Comparison of ENCODE assay signal across 17 cellular contexts in genomic region chr3:196138927-196139680, GRCh38. TPM values are rescaled to one million over a fixed set of nuclear protein-coding genes. Genes with fewer than 3 reads are reported as not detected.
A peak's percentile ranks its signal among the peaks of the same experiment; 100 is the strongest.
DNase-seq lines count a peak whose midpoint lies in the region; ATAC-seq, FAIRE-seq and TF ChIP-seq lines count a peak whose summit lies in the region.
"Had no signal": no experiment of that assay in that cellular context is flagged by ENCODE, and none has a peak within 500 bp of the region (broad histone marks: within the 10 kb centered on the region; RNA-seq: fewer than 3 reads in every experiment).

No MANE protein-coding gene starts in this region.

- no peak for TF ChIP-seq CTCF in HepG2 (CRISPR knock-in tag; IDR thresholded peaks at IDR 0.05)
- TF ChIP-seq CTCF in right lobe of liver (IDR thresholded peaks at IDR 0.05): no peak
- TF ChIP-seq CTCF in endothelial cell of umbilical vein (IDR thresholded peaks at IDR 0.05; ENCODE audit: extremely low read depth in 1 of 2, insufficient read depth in 1 of 2, low read depth in 1 of 2, low read length in 2 of 2): no peak
- no peak for TF ChIP-seq CTCF in adrenal gland (IDR thresholded peaks at IDR 0.05)

- no peak for TF ChIP-seq POLR2A in HepG2 (IDR thresholded peaks at IDR 0.05; ENCODE audit: insufficient read depth in 1 of 2, low read depth in 2 of 2, low read length in 2 of 2)
- TF ChIP-seq POLR2A in right lobe of liver (IDR thresholded peaks at IDR 0.05): no peak
- no peak for TF ChIP-seq POLR2A in endothelial cell of umbilical vein (IDR thresholded peaks at IDR 0.05; ENCODE audit: low read depth, low read length)
- TF ChIP-seq POLR2A in adrenal gland (IDR thresholded peaks at IDR 0.05): no peak

- WGBS in HepG2 (ENCODE audit: low lambda C conversion rate): 53% methylated on average over 15 of the region's 15 CpGs
- WGBS in right lobe of liver (ENCODE audit: insufficient coverage, low coverage, low lambda C conversion rate, missing lambda C conversion rate): 54% methylated on average over 15 of the region's 15 CpGs
- 72 to 79% (median 73%) methylated on average over 15 of the region's 15 CpGs for WGBS in adrenal gland, 4 donors

- in situ Hi-C loops in HepG2 (cut with HindIII; ENCODE audit: extremely low pct_ligation_motif_present, low pct_unique_long_range_greater_than_20kb): no loop called here

- H3K4me3 Mint-ChIP-seq in activated T-helper 1 cell treated with anti-CD3 and anti-CD28 coated beads, Interleukin-12 subunit alpha, Interleukin-12 subunit beta, Interleukin-2, Interleukin-4 antibody, amounts not matched to agents 30 ng/mL and 10 ng/mL and 1 ng/mL, durations not matched to agents 14 hours and 24 hours and 36 hours: no peak overlapping the region
- H3K4me3 Mint-ChIP-seq: central memory CD8-positive, alpha-beta T cell; stimulated activated effector memory CD8-positive, alpha-beta T cell treated with anti-CD3 and anti-CD28 coated beads, Interleukin-12 subunit alpha, Interleukin-12 subunit beta, amount 100 ng/mL, for 72 hours had no signal

- no peaks in the 10 kb centered on the region for H3K36me3 Mint-ChIP-seq in activated T-helper 1 cell treated with anti-CD3 and anti-CD28 coated beads, Interleukin-12 subunit alpha, Interleukin-12 subunit beta, Interleukin-2, Interleukin-4 antibody, amounts not matched to agents 30 ng/mL and 10 ng/mL and 1 ng/mL, durations not matched to agents 14 hours and 24 hours and 36 hours (ENCODE audit: low read depth)

- H3K27me3 Mint-ChIP-seq in activated T-helper 1 cell treated with anti-CD3 and anti-CD28 coated beads, Interleukin-12 subunit alpha, Interleukin-12 subunit beta, Interleukin-2, Interleukin-4 antibody, amounts not matched to agents 30 ng/mL and 10 ng/mL and 1 ng/mL, durations not matched to agents 14 hours and 24 hours and 36 hours (ENCODE audit: insufficient read depth): peaks cover 1% of the 10 kb centered on the region
- H3K27me3 Mint-ChIP-seq: central memory CD8-positive, alpha-beta T cell had no signal

- no peaks in the 10 kb centered on the region for H3K79me2 ChIP-seq in HepG2 (ENCODE audit: insufficient read depth, low read length)
- H3K79me2 ChIP-seq in endothelial cell of umbilical vein (ENCODE audit: control insufficient read depth, insufficient read depth, low read length): no peaks in the 10 kb centered on the region

- no TSS peak for BruUV-seq in HepG2 (replicated peaks; lab: Mats Ljungman, UMichigan)
- BruUV-seq in endothelial cell of umbilical vein (replicated peaks; lab: Mats Ljungman, UMichigan): no TSS peak

- H4K20me1 ChIP-seq in HepG2 (ENCODE audit: insufficient read depth, low read length) (no peaks in the 10 kb centered on the region), endothelial cell of umbilical vein (replicated peaks; ENCODE audit: control insufficient read depth, extremely low read depth, insufficient read depth, low read length) (no peaks in the 10 kb centered on the region)

- no peaks in the 10 kb centered on the region for H3K36me3 ChIP-seq in HepG2 (replicated peaks in 1 of 2; ENCODE audit: control insufficient read depth in 1 of 2, insufficient read depth in 2 of 2, low read length in 2 of 2)
- no peaks in the 10 kb centered on the region for H3K36me3 ChIP-seq in right lobe of liver
- H3K36me3 ChIP-seq in endothelial cell of umbilical vein (ENCODE audit: control insufficient read depth in 2 of 2, extremely low read depth in 1 of 2, insufficient read depth in 2 of 2, low read length in 2 of 2): no peaks in the 10 kb centered on the region
- H3K36me3 ChIP-seq in adrenal gland (replicated peaks in 1 of 2): no peaks in the 10 kb centered on the region
- H3K36me3 ChIP-seq: upper lobe of left lung had no signal

- H3K27ac Mint-ChIP-seq in activated T-helper 1 cell treated with anti-CD3 and anti-CD28 coated beads, Interleukin-12 subunit alpha, Interleukin-12 subunit beta, Interleukin-2, Interleukin-4 antibody, amounts not matched to agents 30 ng/mL and 10 ng/mL and 1 ng/mL, durations not matched to agents 14 hours and 24 hours and 36 hours: no peak overlapping the region
- H3K27ac Mint-ChIP-seq: stimulated activated effector memory CD8-positive, alpha-beta T cell treated with anti-CD3 and anti-CD28 coated beads, Interleukin-12 subunit alpha, Interleukin-12 subunit beta, amount 100 ng/mL, for 72 hours had no signal

- dilution Hi-C loops in endothelial cell of umbilical vein (cut with MboI; ENCODE audit: extremely low pct_ligation_motif_present, low sequenced_read_pairs): no loop called here

- no peak for ATAC-seq in HepG2
- no peak for ATAC-seq in right lobe of liver
- no peak for ATAC-seq in GM19328 (IDR thresholded peaks at IDR 0.05; ENCODE audit: unreplicated experiment)
- ATAC-seq: stimulated activated effector memory CD8-positive, alpha-beta T cell treated with anti-CD3 and anti-CD28 coated beads, Interleukin-12 subunit alpha, Interleukin-12 subunit beta, amount 100 ng/mL, for 72 hours had no signal

- intact Hi-C loops in HepG2 (cut with micrococcal nuclease; ENCODE audit: unreplicated experiment): no loop called here
- intact Hi-C loops in right lobe of liver (cut with DNase I): no loop called here
- intact Hi-C loops in endothelial cell of umbilical vein (cut with micrococcal nuclease): no loop called here
- intact Hi-C loops in activated T-helper 1 cell treated with anti-CD3 and anti-CD28 coated beads, Interleukin-12 subunit alpha, Interleukin-12 subunit beta, Interleukin-2, Interleukin-4 antibody, amounts not matched to agents 30 ng/mL and 10 ng/mL and 1 ng/mL, durations not matched to agents 14 hours and 24 hours and 36 hours (cut with micrococcal nuclease): no loop called here
- intact Hi-C loops in adrenal gland (cut with DNase I): no loop called here

- CTCF ChIA-PET in HepG2 (lab: Yijun Ruan, JAX; ENCODE audit: low intra/inter-chr PET ratio, low total read pairs): no interaction called here
- CTCF ChIA-PET in endothelial cell of umbilical vein (lab: Charles Lee): interaction anchor here (0.9 kb wide), 1 partner anchor 92 kb away, joined by 4 read pairs; no protein-coding TSS in a partner anchor

- DNase-seq in HepG2 (ENCODE audit: low spot score) (no peak), right lobe of liver (no peak), endothelial cell of umbilical vein (ENCODE audit: low read depth, low spot score) (peak; percentile 5), left kidney (ENCODE audit: low read depth, low spot score) (peak; percentile 32), amniotic stem cell (lab: John Stamatoyannopoulos, UW) (no peak), adrenal gland (no peak)
- no peak for DNase-seq in activated T-helper 1 cell treated with anti-CD3 and anti-CD28 coated beads, Interleukin-12 subunit alpha, Interleukin-12 subunit beta, Interleukin-2, Interleukin-4 antibody, amounts not matched to agents 30 ng/mL and 10 ng/mL and 1 ng/mL, durations not matched to agents 14 hours and 24 hours and 36 hours (ENCODE audit: low spot score)
- DNase-seq: 8988T; activated naive CD4-positive, alpha-beta T cell treated with anti-CD3 and anti-CD28 coated beads, Interleukin-2, amount 50 U/mL, for 16 hours; GDM1; NCI-H1048; NCI-H345; upper lobe of left lung had no signal

- H3K4me1 ChIP-seq in HepG2 (ENCODE audit: insufficient read depth, low read length): peaks cover 29% of the 10 kb centered on the region
- H3K4me1 ChIP-seq in right lobe of liver: peaks cover 0 to 25% (median 5%) of the 10 kb centered on the region in 4 donors
- peaks cover 4% of the 10 kb centered on the region for H3K4me1 ChIP-seq in endothelial cell of umbilical vein (ENCODE audit: control insufficient read depth, extremely low read depth, insufficient read depth, low read length)
- no peaks in the 10 kb centered on the region for H3K4me1 ChIP-seq in adrenal gland (replicated peaks in 1 of 2)

- no peak for FAIRE-seq in HepG2 (lab: Jason Lieb, UNC)
- no peak for FAIRE-seq in endothelial cell of umbilical vein (lab: Jason Lieb, UNC)

- no peak for TF ChIP-seq RAD21 in HepG2 (CRISPR knock-in tag; IDR thresholded peaks at IDR 0.05)

- H2AFZ ChIP-seq in HepG2 (ENCODE audit: low read length): no peak overlapping the region
- no peak overlapping the region for H2AFZ ChIP-seq in endothelial cell of umbilical vein (ENCODE audit: low read depth, low read length)

- H3K27me3 ChIP-seq in HepG2 (ENCODE audit: control insufficient read depth in 1 of 2, insufficient read depth in 2 of 2, low read length in 2 of 2) (peaks cover 5 to 22% of the 10 kb centered on the region in 2 experiments; a peak in 3 of 5 replicates), right lobe of liver (no peaks in the 10 kb centered on the region), endothelial cell of umbilical vein (ENCODE audit: control insufficient read depth in 2 of 2, insufficient read depth in 2 of 2, low read length in 2 of 2) (peaks cover 1 to 9% of the 10 kb centered on the region in 2 experiments), adrenal gland (no peaks in the 10 kb centered on the region)
- H3K27me3 ChIP-seq: upper lobe of left lung had no signal

- no peak overlapping the region for H3K9ac ChIP-seq in HepG2 (ENCODE audit: insufficient read depth, low read depth, low read length)
- H3K9ac ChIP-seq in endothelial cell of umbilical vein (replicated peaks; ENCODE audit: extremely low read depth, insufficient read depth, low read length): no peak overlapping the region

- H3K9me3 Mint-ChIP-seq in activated T-helper 1 cell treated with anti-CD3 and anti-CD28 coated beads, Interleukin-12 subunit alpha, Interleukin-12 subunit beta, Interleukin-2, Interleukin-4 antibody, amounts not matched to agents 30 ng/mL and 10 ng/mL and 1 ng/mL, durations not matched to agents 14 hours and 24 hours and 36 hours: no peaks in the 10 kb centered on the region
- H3K9me3 Mint-ChIP-seq: central memory CD8-positive, alpha-beta T cell; stimulated activated effector memory CD8-positive, alpha-beta T cell treated with anti-CD3 and anti-CD28 coated beads, Interleukin-12 subunit alpha, Interleukin-12 subunit beta, amount 100 ng/mL, for 72 hours had no signal

- no peak for TF ChIP-seq EP300 in HepG2 (IDR thresholded peaks at IDR 0.05; ENCODE audit: low read depth in 2 of 2, low read length in 2 of 2)
- TF ChIP-seq EP300 in HepG2 (CRISPR knock-in tag; IDR thresholded peaks at IDR 0.05; ENCODE audit: borderline replicate concordance): no peak

- POLR2A ChIA-PET in HepG2 (lab: Yijun Ruan, JAX) (no interaction called here), endothelial cell of umbilical vein (lab: Charles Lee) (interaction anchor here (1.0 kb wide), 1 partner anchor 13 kb away, joined by 3 read pairs; no protein-coding TSS in a partner anchor)

- H3K4me3 ChIP-seq in HepG2 (replicated peaks in 1 of 3; ENCODE audit: insufficient read depth in 1 of 3, low read depth in 2 of 3, low read length in 3 of 3): no peak overlapping the region
- H3K4me3 ChIP-seq in right lobe of liver: no peak overlapping the region
- H3K4me3 ChIP-seq in endothelial cell of umbilical vein (replicated peaks in 1 of 3; ENCODE audit: insufficient read depth in 1 of 3, low read depth in 1 of 3, low read length in 3 of 3): no peak overlapping the region
- no peak overlapping the region for H3K4me3 ChIP-seq in adrenal gland
- H3K4me3 ChIP-seq: lung, upper lobe of left lung had no signal

- peaks cover 24% of the 10 kb centered on the region for H3K4me1 Mint-ChIP-seq in activated T-helper 1 cell treated with anti-CD3 and anti-CD28 coated beads, Interleukin-12 subunit alpha, Interleukin-12 subunit beta, Interleukin-2, Interleukin-4 antibody, amounts not matched to agents 30 ng/mL and 10 ng/mL and 1 ng/mL, durations not matched to agents 14 hours and 24 hours and 36 hours (ENCODE audit: low read depth)

- H3K27ac ChIP-seq in HepG2 (ENCODE audit: extremely low read length, insufficient read depth, low read length) (no peak overlapping the region), right lobe of liver (no peak overlapping the region), endothelial cell of umbilical vein (ENCODE audit: insufficient read depth, low read depth, low read length) (no peak overlapping the region), adrenal gland (no peak overlapping the region)
- H3K27ac ChIP-seq: upper lobe of left lung had no signal

- H3K9me3 ChIP-seq in HepG2 (ENCODE audit: low read length) (no peaks in the 10 kb centered on the region), right lobe of liver (no peaks in the 10 kb centered on the region), endothelial cell of umbilical vein (replicated peaks; ENCODE audit: control insufficient read depth, insufficient read depth, low read length) (no peaks in the 10 kb centered on the region), adrenal gland (replicated peaks in 1 of 3) (no peaks in the 10 kb centered on the region)
- H3K9me3 ChIP-seq: upper lobe of left lung had no signal

- H3K9me1 ChIP-seq in endothelial cell of umbilical vein (replicated peaks; ENCODE audit: control insufficient read depth, extremely low read depth, insufficient read depth, low read length): no peaks in the 10 kb centered on the region

- H3K4me2 ChIP-seq in HepG2 (ENCODE audit: low read depth, low read length) (no peak overlapping the region), endothelial cell of umbilical vein (ENCODE audit: insufficient read depth, low read length) (no peak overlapping the region)

RNA-seq across cellular contexts. Expression of gene TFRC, which starts 57.2 kb away (rescaled TPM):
- total RNA-seq in HepG2 (2016; rRNA removed; fragmentation: Illumina TruSeq; extraction: Trizol) (176 and 274 TPM in 2 replicates), right lobe of liver (100 to 1,000 TPM in 1 of 6 experiments, 10 to 100 TPM in 5; 20.5 to 132 (median 70.7) TPM), endothelial cell of umbilical vein (58.4 and 69.6 TPM in 2 replicates), adrenal gland (100 to 1,000 TPM in 1 of 8 donors, 10 to 100 TPM in 7; 22.7 to 414 (median 60.8) TPM)
- total RNA-seq in HepG2 (2016; cell fraction: cytosol; rRNA removed; fragmentation: Illumina TruSeq; extraction: Trizol; ENCODE audit: low read depth): 15.6 and 21.1 TPM in 2 replicates
- total RNA-seq in HepG2 (2016; cell fraction: insoluble cytoplasmic fraction; rRNA removed; fragmentation: Illumina TruSeq; extraction: Trizol): 166 and 276 TPM in 2 replicates
- 53.1 and 67.0 TPM in 2 replicates for total RNA-seq in HepG2 (2016; cell fraction: membrane; rRNA removed; fragmentation: Illumina TruSeq; extraction: Trizol)
- 271 and 302 TPM in 2 replicates for total RNA-seq in HepG2 (2016; cell fraction: nucleus; rRNA removed; fragmentation: Illumina TruSeq; extraction: Trizol)
- polyA plus RNA-seq in HepG2 (2011; rRNA removed) (171 and 188 TPM in 2 replicates), endothelial cell of umbilical vein (11.4 and 14.1 TPM in 2 replicates), adrenal gland (100 to 1,000 TPM in 1 of 3 donors, 1 to 10 TPM in 2; 7.3 to 195 (median 8.5) TPM)
- 78.0 and 140 TPM in 2 replicates for polyA plus RNA-seq in HepG2 (2011; cell fraction: cytosol; rRNA removed)
- 74.7 and 92.6 TPM in 2 replicates for polyA plus RNA-seq in HepG2 (2011; cell fraction: nucleus; rRNA removed)
- polyA plus RNA-seq in HepG2 (2012): 211 and 370 TPM in 2 replicates
- 6.8 and 7.7 TPM in 2 replicates for polyA plus RNA-seq in HepG2 (2016; cell fraction: cytosol; fragmentation: Illumina TruSeq; extraction: Trizol; ENCODE audit: low read depth)
- 89.1 and 93.4 TPM in 2 replicates for polyA plus RNA-seq in HepG2 (2016; cell fraction: insoluble cytoplasmic fraction; fragmentation: Illumina TruSeq; extraction: Trizol; ENCODE audit: low read depth)
- 20.8 and 24.6 TPM in 2 replicates for polyA plus RNA-seq in HepG2 (2016; cell fraction: membrane; fragmentation: Illumina TruSeq; extraction: Trizol; ENCODE audit: low read depth)
- polyA plus RNA-seq in HepG2 (2016; cell fraction: nucleus; fragmentation: Illumina TruSeq; extraction: Trizol; ENCODE audit: insufficient read depth, low read depth): 204 and 208 TPM in 2 replicates
- polyA minus RNA-seq in HepG2 (2011; rRNA and poly(A)+ RNA removed; ENCODE audit: low replicate concordance): 316 and 962 TPM in 2 replicates
- 283 and 359 TPM in 2 replicates for polyA minus RNA-seq in HepG2 (2011; cell fraction: cytosol; rRNA and poly(A)+ RNA removed)
- polyA minus RNA-seq in HepG2 (2011; cell fraction: nucleus; rRNA and poly(A)+ RNA removed): 377 and 388 TPM in 2 replicates
- polyA plus RNA-seq in endothelial cell of umbilical vein (2011; cell fraction: cytosol; rRNA removed): 12.0 and 13.7 TPM in 2 replicates
- polyA plus RNA-seq in endothelial cell of umbilical vein (2011; cell fraction: nucleus; rRNA removed): 23.3 and 30.5 TPM in 2 replicates
- polyA plus RNA-seq in endothelial cell of umbilical vein (2012): 49.2 and 62.5 TPM in 2 replicates
- 46.9 and 74.8 TPM in 2 replicates for polyA minus RNA-seq in endothelial cell of umbilical vein
- 337 TPM for polyA minus RNA-seq in endothelial cell of umbilical vein (2011; cell fraction: cytosol; rRNA and poly(A)+ RNA removed)
- polyA minus RNA-seq in endothelial cell of umbilical vein (2011; cell fraction: nucleus; rRNA and poly(A)+ RNA removed): 33.6 and 50.2 TPM in 2 replicates
- 791 TPM in 2 replicates for total RNA-seq in activated T-helper 1 cell treated with anti-CD3 and anti-CD28 coated beads, Interleukin-12 subunit alpha, Interleukin-12 subunit beta, Interleukin-2, Interleukin-4 antibody, amounts not matched to agents 30 ng/mL and 10 ng/mL and 1 ng/mL, durations not matched to agents 14 hours and 24 hours and 36 hours

Comparison
In these comparisons a context has a peak if more than half of its experiments do, and no peak if none do; other contexts are left out.
1. DNase-seq: peak in endothelial cell of umbilical vein (single experiment) and left kidney (single experiment); none in HepG2 (single experiment), right lobe of liver (0 of 3), amniotic stem cell (single experiment), activated T-helper 1 cell treated with anti-CD3 and anti-CD28 coated beads, Interleukin-12 subunit alpha, Interleukin-12 subunit beta, Interleukin-2, Interleukin-4 antibody, amounts not matched to agents 30 ng/mL and 10 ng/mL and 1 ng/mL, durations not matched to agents 14 hours and 24 hours and 36 hours (single experiment) and adrenal gland (0 of 7).